In genomic region chr3:19946832-19947548, GRCh38 we compare ENCODE assay signal across 8 cellular contexts.
DNase-seq lines count a peak whose midpoint lies in the region; ATAC-seq and FAIRE-seq lines count a peak whose summit lies in the region.

A gene with protein sequence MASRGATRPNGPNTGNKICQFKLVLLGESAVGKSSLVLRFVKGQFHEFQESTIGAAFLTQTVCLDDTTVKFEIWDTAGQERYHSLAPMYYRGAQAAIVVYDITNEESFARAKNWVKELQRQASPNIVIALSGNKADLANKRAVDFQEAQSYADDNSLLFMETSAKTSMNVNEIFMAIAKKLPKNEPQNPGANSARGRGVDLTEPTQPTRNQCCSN (plus strand): TSS chr3:19947097. CDS start chr3:19950899, 3,802 bp downstream.

- peak within 1 kb of the TSS; percentile 96 to 100 for H3K27ac Mint-ChIP-seq in effector memory CD8-positive, alpha-beta T cell
- peak within 1 kb of the TSS; percentile 97 for H3K27ac Mint-ChIP-seq in memory B cell

- peak within 1 kb of the TSS; percentile 90 to 96 for H3K4me3 Mint-ChIP-seq in effector memory CD8-positive, alpha-beta T cell
- peak within 1 kb of the TSS; percentile 99 for H3K4me3 Mint-ChIP-seq in memory B cell

- no peaks in the 10 kb centered on the region for H3K27me3 Mint-ChIP-seq in effector memory CD8-positive, alpha-beta T cell
- H3K27me3 Mint-ChIP-seq in memory B cell: no peaks in the 10 kb centered on the region

- H3K4me1 Mint-ChIP-seq in effector memory CD8-positive, alpha-beta T cell (ENCODE audit: low read depth in 2 of 2): peaks cover 13 to 46% of the 10 kb centered on the region in 2 donors
- H3K4me1 Mint-ChIP-seq in memory B cell: peaks cover 20% of the 10 kb centered on the region

- peak; percentile 95 for ATAC-seq in GM21367 (IDR thresholded peaks at IDR 0.05; ENCODE audit: unreplicated experiment)
- ATAC-seq in effector memory CD8-positive, alpha-beta T cell (replicated peaks): peak; percentile 83
- ATAC-seq in memory B cell (ENCODE audit: low read depth): peak; percentile 80

- H3K36me3 Mint-ChIP-seq in effector memory CD8-positive, alpha-beta T cell (ENCODE audit: insufficient read depth): peaks cover 47% of the 10 kb centered on the region
- H3K36me3 Mint-ChIP-seq in memory B cell: peaks cover 7% of the 10 kb centered on the region

- DNase-seq in COLO829 (ENCODE audit: low spot score): peak; percentile 92
- peak; percentile 92 for DNase-seq in HTR-8/SVneo (ENCODE audit: insufficient read length, low spot score)
- peak; percentile 100 for DNase-seq in NOMO-1 treated with dmso at 0.1 percent for 144 hours (lab: John Stamatoyannopoulos, UW; ENCODE audit: unreplicated experiment)
- peak; percentile 83 to 94 (median 88) for DNase-seq in activated CD8-positive, alpha-beta memory T cell treated with anti-CD3 and anti-CD28 coated beads for 48 hours (ENCODE audit: low read depth in 2 of 3, low spot score in 2 of 3)
- peak; percentile 92 to 95 (median 93) for DNase-seq in effector memory CD8-positive, alpha-beta T cell
- DNase-seq in memory B cell (ENCODE audit: low spot score in 2 of 2): peak; percentile 90 to 94
- peak; percentile 90 for DNase-seq in stimulated activated CD8-positive, alpha-beta memory T cell treated with anti-CD3 and anti-CD28 coated beads, Interleukin-12 subunit alpha, Interleukin-12 subunit beta, amount 100 ng/mL, for 24 hours (ENCODE audit: extremely low read depth)

- FAIRE-seq in HTR-8/SVneo (lab: Jason Lieb, UNC): peak; percentile 99

- H3K9me3 Mint-ChIP-seq in effector memory CD8-positive, alpha-beta T cell: no peaks in the 10 kb centered on the region
- H3K9me3 Mint-ChIP-seq in memory B cell: peaks cover 1% of the 10 kb centered on the region

Comparison
In these comparisons a context has a peak if more than half of its experiments do, and no peak if none do; other contexts are left out.
1. Peak in every context shown above with its lines: DNase-seq and ATAC-seq.